Comparison of ENCODE assay signal across 8 cellular contexts in the genomic region with DNA sequence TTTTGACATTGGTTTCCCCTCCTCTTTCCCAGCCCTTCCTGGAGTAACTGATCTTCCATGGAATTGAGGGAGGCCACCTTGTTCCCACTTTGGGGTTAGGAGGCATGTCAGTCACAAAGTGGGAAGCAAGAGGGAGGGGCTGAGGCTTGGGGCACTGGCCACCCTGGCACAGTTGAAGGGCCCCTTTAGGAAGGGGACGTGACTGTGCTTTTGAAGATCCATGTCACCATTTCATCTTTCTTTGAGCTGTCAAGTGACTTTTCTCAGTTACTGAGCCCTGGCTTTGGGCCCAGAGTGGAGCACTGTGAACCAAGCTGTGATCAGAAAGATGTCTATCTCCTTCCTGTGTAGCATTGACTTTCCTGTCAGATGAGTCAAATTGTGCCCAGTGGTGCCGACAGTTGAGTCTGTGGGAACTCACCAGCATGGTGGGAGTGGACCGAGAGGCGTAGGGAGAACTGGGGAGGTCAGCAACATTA. TPM values are rescaled to one million over a fixed set of nuclear protein-coding genes. Genes with fewer than 3 reads are reported as not detected.
DNase-seq lines count a peak whose midpoint lies in the region; ATAC-seq lines count a peak whose summit lies in the region.

No MANE protein-coding gene starts in this region.

- no peaks in the 10 kb centered on the region for H3K9me3 Mint-ChIP-seq in activated T-helper 17 cell treated with anti-CD3 and anti-CD28 coated beads, Interleukin-2, amount 50 U/mL, for 72 hours
- no peaks in the 10 kb centered on the region for H3K9me3 Mint-ChIP-seq in stimulated activated naive CD8-positive, alpha-beta T cell treated with anti-CD3 and anti-CD28 coated beads, Interleukin-15, amount 100 ng/mL, for 72 hours

- H3K27ac Mint-ChIP-seq in activated T-helper 17 cell treated with anti-CD3 and anti-CD28 coated beads, Interleukin-2, amount 50 U/mL, for 72 hours: peak overlapping the region; percentile 33
- H3K27ac Mint-ChIP-seq in stimulated activated naive CD8-positive, alpha-beta T cell treated with anti-CD3 and anti-CD28 coated beads, Interleukin-15, amount 100 ng/mL, for 72 hours: no peak overlapping the region

- peak overlapping the region; percentile 75 for H3K4me3 Mint-ChIP-seq in activated T-helper 17 cell treated with anti-CD3 and anti-CD28 coated beads, Interleukin-2, amount 50 U/mL, for 72 hours
- H3K4me3 Mint-ChIP-seq in stimulated activated naive CD8-positive, alpha-beta T cell treated with anti-CD3 and anti-CD28 coated beads, Interleukin-15, amount 100 ng/mL, for 72 hours: peak overlapping the region; percentile 7 to 26

- peak; percentile 81 for ATAC-seq in activated T-helper 17 cell treated with anti-CD3 and anti-CD28 coated beads, Interleukin-2, amount 50 U/mL, for 72 hours (replicated peaks)
- ATAC-seq in stimulated activated naive CD8-positive, alpha-beta T cell treated with anti-CD3 and anti-CD28 coated beads, Interleukin-15, amount 100 ng/mL, for 72 hours: peak; percentile 91
- ATAC-seq in GM18502 (IDR thresholded peaks at IDR 0.05; ENCODE audit: poor library complexity, unreplicated experiment) (no peak), HG03378 (IDR thresholded peaks at IDR 0.05; ENCODE audit: unreplicated experiment) (no peak), GM19467 (IDR thresholded peaks at IDR 0.05; ENCODE audit: unreplicated experiment) (no peak), GM19395 (IDR thresholded peaks at IDR 0.05; ENCODE audit: unreplicated experiment) (no peak)

- peaks cover 55% of the 10 kb centered on the region for H3K4me1 Mint-ChIP-seq in activated T-helper 17 cell treated with anti-CD3 and anti-CD28 coated beads, Interleukin-2, amount 50 U/mL, for 72 hours
- H3K4me1 Mint-ChIP-seq in stimulated activated naive CD8-positive, alpha-beta T cell treated with anti-CD3 and anti-CD28 coated beads, Interleukin-15, amount 100 ng/mL, for 72 hours: peaks cover 63% of the 10 kb centered on the region

- DNase-seq in OCI-M1 (lab: John Stamatoyannopoulos, UW): peak; percentile 49
- DNase-seq in stimulated activated naive CD8-positive, alpha-beta T cell treated with anti-CD3 and anti-CD28 coated beads, Interleukin-15, amount 100 ng/mL, for 72 hours: peak; percentile 33 to 71

- H3K27ac ChIP-seq in layer of hippocampus (ENCODE audit: low read depth, low read length): peak overlapping the region; percentile 67

- no peaks in the 10 kb centered on the region for H3K27me3 Mint-ChIP-seq in activated T-helper 17 cell treated with anti-CD3 and anti-CD28 coated beads, Interleukin-2, amount 50 U/mL, for 72 hours
- H3K27me3 Mint-ChIP-seq in stimulated activated naive CD8-positive, alpha-beta T cell treated with anti-CD3 and anti-CD28 coated beads, Interleukin-15, amount 100 ng/mL, for 72 hours: no peaks in the 10 kb centered on the region

- peaks cover 66% of the 10 kb centered on the region for H3K36me3 Mint-ChIP-seq in activated T-helper 17 cell treated with anti-CD3 and anti-CD28 coated beads, Interleukin-2, amount 50 U/mL, for 72 hours (ENCODE audit: low read depth)

- H3K27me3 ChIP-seq in layer of hippocampus (ENCODE audit: control insufficient read depth, insufficient read depth, low read length): no peaks in the 10 kb centered on the region

RNA-seq across cellular contexts. Expression of gene TDRD10, which starts 38.5 kb away (rescaled TPM):
- total RNA-seq in activated T-helper 17 cell treated with anti-CD3 and anti-CD28 coated beads, Interleukin-2, amount 50 U/mL, for 72 hours: not detected

RNA-seq across cellular contexts. Expression of gene SHE, which starts 38.7 kb away (rescaled TPM):
- total RNA-seq in activated T-helper 17 cell treated with anti-CD3 and anti-CD28 coated beads, Interleukin-2, amount 50 U/mL, for 72 hours: under 1 TPM in 1 of 2 donors, not detected in 1; 0.03 TPM

RNA-seq across cellular contexts. Expression of gene IL6R, which starts 58.4 kb away (rescaled TPM):
- total RNA-seq in activated T-helper 17 cell treated with anti-CD3 and anti-CD28 coated beads, Interleukin-2, amount 50 U/mL, for 72 hours: 10 to 100 TPM; 38.2 to 41.2 TPM

Comparison
In these comparisons a context has a peak if more than half of its experiments do, and no peak if none do; other contexts are left out.
1. ATAC-seq: peak in activated T-helper 17 cell treated with anti-CD3 and anti-CD28 coated beads, Interleukin-2, amount 50 U/mL, for 72 hours (single experiment) and stimulated activated naive CD8-positive, alpha-beta T cell treated with anti-CD3 and anti-CD28 coated beads, Interleukin-15, amount 100 ng/mL, for 72 hours (single experiment); none in GM18502 (single experiment), HG03378 (single experiment), GM19467 (single experiment) and GM19395 (single experiment).